ENCODE assay signal across 8 cellular contexts in the genomic region with DNA sequence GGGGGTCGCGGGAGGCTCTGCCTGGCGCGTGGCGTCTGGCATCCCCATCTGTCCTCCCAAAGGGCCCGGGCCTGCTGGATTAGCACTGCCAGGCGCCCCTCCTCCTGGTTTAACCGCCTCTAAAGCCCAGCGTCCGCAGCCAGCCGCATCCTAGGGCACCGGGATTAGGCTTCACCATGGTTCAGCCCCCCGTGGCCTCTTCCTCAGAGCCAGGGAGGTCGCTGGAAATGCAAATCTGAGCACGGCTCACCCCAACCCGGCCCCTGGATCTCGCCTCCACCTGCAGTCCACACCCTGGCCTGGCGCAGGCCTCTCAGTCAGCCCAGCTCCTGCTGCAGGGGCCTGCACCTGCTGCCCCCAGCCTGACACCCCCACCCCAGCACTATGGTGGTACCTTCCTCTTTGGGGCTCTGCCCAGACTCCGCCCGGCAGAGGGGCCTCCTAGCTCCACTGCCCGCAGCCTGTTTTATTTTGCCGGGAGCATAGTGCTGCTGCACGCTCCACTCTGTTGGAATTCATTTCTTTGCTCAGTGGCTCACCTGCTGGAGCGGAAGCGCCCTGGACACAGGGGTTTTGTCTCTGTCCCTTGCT. TPM values are rescaled to one million over a fixed set of nuclear protein-coding genes. Genes with fewer than 3 reads are reported as not detected.
DNase-seq lines count a peak whose midpoint lies in the region; ATAC-seq and TF ChIP-seq lines count a peak whose summit lies in the region.

No MANE protein-coding gene starts in this region.

- DNase-seq in NCI-H748 (lab: John Stamatoyannopoulos, UW; ENCODE audit: unreplicated experiment) (peak; percentile 40), NCI-H748 treated with DMSO at 0.1 percent for 48 hours (lab: John Stamatoyannopoulos, UW) (no peak), NCI-H345 (lab: John Stamatoyannopoulos, UW) (peak; percentile 69), choroid plexus epithelial cell (ENCODE audit: low read depth) (no peak), omental fat pad (ENCODE audit: low spot score) (no peak), dermis blood vessel endothelial cell (no peak), NCI-H2107 (lab: John Stamatoyannopoulos, UW) (no peak)

- ATAC-seq in omental fat pad (ENCODE audit: low FRiP score), result peak; percentile 43
- ATAC-seq in GM18511 (IDR thresholded peaks at IDR 0.05; ENCODE audit: unreplicated experiment), result no peak

- peak overlapping the region; percentile 32 for H3K4me3 ChIP-seq in choroid plexus epithelial cell (ENCODE audit: low read depth, low read length)

- no peak for TF ChIP-seq CTCF in choroid plexus epithelial cell (conservative IDR thresholded peaks at IDR 0.05; ENCODE audit: low read depth, low read length)
- no peak for TF ChIP-seq CTCF in omental fat pad (IDR thresholded peaks at IDR 0.05)

RNA-seq across cellular contexts. Expression of gene PRELID3A, which starts 13.2 kb away (rescaled TPM):
- total RNA-seq in omental fat pad (1 to 10 TPM; 2.6 to 5.4 (median 4.0) TPM), dermis blood vessel endothelial cell (1.5 and 3.1 TPM in 2 replicates)

RNA-seq across cellular contexts. Expression of gene AFG3L2, which starts 43.9 kb away (rescaled TPM):
- total RNA-seq in omental fat pad (10 to 100 TPM; 36.4 to 64.0 (median 40.1) TPM), dermis blood vessel endothelial cell (49.4 and 54.7 TPM in 2 replicates)

Comparison
In these comparisons a context has a peak if more than half of its experiments do, and no peak if none do; other contexts are left out.
1. DNase-seq: peak in NCI-H748 (single experiment) and NCI-H345 (single experiment); none in NCI-H748 treated with DMSO at 0.1 percent for 48 hours (single experiment), choroid plexus epithelial cell (single experiment), omental fat pad (single experiment), dermis blood vessel endothelial cell (single experiment) and NCI-H2107 (single experiment).